27 cellular contexts compared by ENCODE assay signal in the genomic region with DNA sequence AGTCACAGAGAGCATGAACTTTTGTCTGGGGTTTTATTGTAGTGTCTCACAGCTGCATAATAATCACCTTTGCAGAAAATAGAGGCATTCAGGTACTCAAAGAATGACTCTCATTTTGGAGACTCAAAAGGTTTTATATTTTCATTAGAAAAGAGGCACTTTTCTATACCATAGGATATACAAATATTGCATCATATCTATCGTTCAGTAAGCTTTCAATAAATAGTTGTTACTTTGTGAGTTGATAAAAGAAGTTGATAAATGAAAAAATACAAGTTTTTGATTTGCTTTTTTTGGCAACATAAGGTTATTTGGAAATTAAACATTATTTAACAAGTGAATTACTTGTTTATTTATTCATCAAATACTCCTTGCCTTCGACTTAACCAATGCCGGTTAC.
"Had no signal": no experiment of that assay in that cellular context is flagged by ENCODE, and none has a peak within 500 bp of the region (broad histone marks: within the 10 kb centered on the region; RNA-seq: fewer than 3 reads in every experiment).

No MANE protein-coding gene starts in this region.

- FAIRE-seq: endometrium, islet of Langerhans had no signal

- H3K9me3 ChIP-seq: colonic mucosa, esophagus squamous epithelium, gastrocnemius medialis, heart right ventricle, left lung, lower lobe of right lung, mucosa of descending colon had no signal

- H3K27ac ChIP-seq: colonic mucosa, epithelial cell of prostate, esophagus squamous epithelium, gastrocnemius medialis, heart right ventricle, left lung, lower lobe of right lung had no signal

- H3K27ac Mint-ChIP-seq: dendritic cell treated with granulocyte-macrophage colony-stimulating factor and Interleukin-4, amounts not matched to agents 40 ng/mL and 50 ng/mL, for 4 days; effector memory CD8-positive, alpha-beta T cell; endodermal cell; naive B cell had no signal

- DNase-seq: colonic mucosa; cortex of kidney; effector CD8-positive, alpha-beta T cell; effector memory CD8-positive, alpha-beta T cell; endodermal cell; erythroblast; esophagus squamous epithelium; foreskin fibroblast; foreskin melanocyte; gastrocnemius medialis; glutamatergic neuron; head of caudate nucleus; heart right ventricle; hippocampal formation; left cardiac atrium; left lung; left ventricle myocardium superior; lower lobe of right lung; mesenchymal stem cell; mucosa of descending colon; naive B cell had no signal

- H3K9me3 Mint-ChIP-seq: dendritic cell treated with granulocyte-macrophage colony-stimulating factor and Interleukin-4, amounts not matched to agents 40 ng/mL and 50 ng/mL, for 4 days; effector memory CD8-positive, alpha-beta T cell; endodermal cell; mesothelial cell of epicardium; naive B cell had no signal

- H3K27me3 ChIP-seq: colonic mucosa, esophagus squamous epithelium, gastrocnemius medialis, heart right ventricle, left lung had no signal

- H3K4me3 ChIP-seq: colonic mucosa, esophagus squamous epithelium, gastrocnemius medialis, heart right ventricle, left lung, lower lobe of right lung, mucosa of descending colon had no signal

- ATAC-seq: effector memory CD8-positive, alpha-beta T cell; esophagus mucosa; gastrocnemius medialis; heart right ventricle; left cardiac atrium; left lung; left ventricle myocardium superior; lower lobe of right lung; mucosa of descending colon had no signal

- H3K4me1 ChIP-seq: colonic mucosa, esophagus squamous epithelium, gastrocnemius medialis, heart right ventricle, left lung, lower lobe of right lung had no signal

- H3K36me3 Mint-ChIP-seq: mesothelial cell of epicardium, naive B cell had no signal

- H3K36me3 ChIP-seq: colonic mucosa, esophagus squamous epithelium, gastrocnemius medialis, heart right ventricle, left lung, lower lobe of right lung had no signal

- H3K4me1 Mint-ChIP-seq: naive B cell had no signal

- H3K4me3 Mint-ChIP-seq: dendritic cell treated with granulocyte-macrophage colony-stimulating factor and Interleukin-4, amounts not matched to agents 40 ng/mL and 50 ng/mL, for 4 days; effector memory CD8-positive, alpha-beta T cell; endodermal cell; mesothelial cell of epicardium; naive B cell had no signal
